ENCODE assay signal across 14 cellular contexts in the genomic region with DNA sequence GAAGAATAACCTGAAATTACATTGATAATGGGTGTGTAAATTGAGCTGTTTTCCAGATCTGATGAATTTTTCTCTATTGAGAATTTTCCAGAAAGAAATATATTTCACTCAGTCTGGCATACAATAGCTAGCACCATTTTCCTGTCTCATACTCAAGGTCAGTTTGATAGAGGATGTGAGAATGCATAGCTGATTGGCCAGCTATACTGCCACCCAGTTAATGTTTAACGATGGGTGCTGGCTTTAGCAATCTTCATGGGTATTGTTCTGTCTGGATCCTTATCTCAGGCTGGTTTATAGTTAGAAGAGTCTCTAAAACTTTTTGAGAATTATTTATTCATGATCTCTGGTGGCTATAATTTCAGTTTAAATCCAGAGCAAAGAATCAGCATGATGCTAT.
DNase-seq lines count a peak whose midpoint lies in the region; ATAC-seq and TF ChIP-seq lines count a peak whose summit lies in the region.
"Had no signal": no experiment of that assay in that cellular context is flagged by ENCODE, and none has a peak within 500 bp of the region (broad histone marks: within the 10 kb centered on the region; RNA-seq: fewer than 3 reads in every experiment).

No MANE protein-coding gene starts in this region.

- H3K27me3 Mint-ChIP-seq in glutamatergic neuron (ENCODE audit: unreplicated experiment), result peaks cover 2% of the 10 kb centered on the region

- H4K20me1 ChIP-seq in hepatocyte (ENCODE audit: insufficient read depth, poor library complexity, severe bottlenecking), result no peaks in the 10 kb centered on the region

- no peak overlapping the region for H3K4me2 ChIP-seq in hepatocyte

- ATAC-seq in GM18505 (IDR thresholded peaks at IDR 0.05; ENCODE audit: unreplicated experiment) (peak; percentile 90), HG03139 (IDR thresholded peaks at IDR 0.05; ENCODE audit: unreplicated experiment) (peak; percentile 60), GM19023 (IDR thresholded peaks at IDR 0.05; ENCODE audit: unreplicated experiment) (no peak)

- no peak overlapping the region for H3K27ac Mint-ChIP-seq in glutamatergic neuron (ENCODE audit: unreplicated experiment)

- H3K36me3 ChIP-seq in hepatocyte (replicated peaks; ENCODE audit: insufficient read depth, low read depth) (no peaks in the 10 kb centered on the region), WERI-Rb-1 (no peaks in the 10 kb centered on the region)
- H3K36me3 ChIP-seq: Peyer's patch, SJCRH30 had no signal

- no peaks in the 10 kb centered on the region for H3K9me2 ChIP-seq in hepatocyte (replicated peaks; ENCODE audit: insufficient read depth)

- H3K4me1 ChIP-seq in hepatocyte (ENCODE audit: insufficient read depth), result no peaks in the 10 kb centered on the region
- H3K4me1 ChIP-seq: Peyer's patch, SJCRH30 had no signal

- no peak overlapping the region for H3K4me3 Mint-ChIP-seq in glutamatergic neuron (ENCODE audit: unreplicated experiment)

- H3K9me3 Mint-ChIP-seq in glutamatergic neuron (ENCODE audit: unreplicated experiment), result peaks cover 3% of the 10 kb centered on the region

- 65% methylated on average over 1 of the region's 1 CpG for WGBS in hepatocyte (ENCODE audit: low lambda C conversion rate, missing lambda C conversion rate)

- H3K27ac ChIP-seq in hepatocyte, result no peak overlapping the region
- no peak overlapping the region for H3K27ac ChIP-seq in WERI-Rb-1
- H3K27ac ChIP-seq: Peyer's patch, SJCRH30 had no signal

- no peaks in the 10 kb centered on the region for H3K4me1 Mint-ChIP-seq in glutamatergic neuron (ENCODE audit: low read depth, unreplicated experiment)

- no peak for TF ChIP-seq POLR2A in GM18505 (IDR thresholded peaks at IDR 0.05; ENCODE audit: borderline replicate concordance, extremely low read depth, insufficient read depth, insufficient read length)

- no peaks in the 10 kb centered on the region for H3K27me3 ChIP-seq in hepatocyte
- H3K27me3 ChIP-seq in WERI-Rb-1 (ENCODE audit: insufficient read depth, low read depth, severe bottlenecking), result no peaks in the 10 kb centered on the region
- H3K27me3 ChIP-seq: Peyer's patch, SJCRH30 had no signal

- H3K79me2 ChIP-seq in hepatocyte, result no peaks in the 10 kb centered on the region

- H3K9me3 ChIP-seq in hepatocyte (ENCODE audit: low read depth), result no peaks in the 10 kb centered on the region
- H3K9me3 ChIP-seq in WERI-Rb-1 (ENCODE audit: severe bottlenecking), result no peaks in the 10 kb centered on the region
- H3K9me3 ChIP-seq: Peyer's patch, SJCRH30 had no signal

- H3K4me3 ChIP-seq in hepatocyte (no peak overlapping the region), WERI-Rb-1 (ENCODE audit: low read depth, low read length) (no peak overlapping the region)
- H3K4me3 ChIP-seq: Peyer's patch, SJCRH30 had no signal

- H2AFZ ChIP-seq in hepatocyte, result no peak overlapping the region

- TF ChIP-seq CTCF in hepatocyte (IDR thresholded peaks at IDR 0.05; ENCODE audit: poor library complexity), result no peak
- no peak for TF ChIP-seq CTCF in glutamatergic neuron (IDR thresholded peaks at IDR 0.05; ENCODE audit: partially characterized antibody, unreplicated experiment)
- no peak for TF ChIP-seq CTCF in WERI-Rb-1 (IDR thresholded peaks at IDR 0.05; ENCODE audit: low read depth, low read length)

- peak; percentile 15 for DNase-seq in hepatocyte (ENCODE audit: low spot score)
- peak; percentile 65 for DNase-seq in renal cortical epithelial cell (ENCODE audit: low read depth)
- no peak for DNase-seq in glutamatergic neuron
- no peak for DNase-seq in SKM-1 (lab: John Stamatoyannopoulos, UW; ENCODE audit: unreplicated experiment)
- no peak for DNase-seq in WERI-Rb-1
- DNase-seq: DMS153, NCI-H1417, NCI-H2029, NCI-H2171 treated with DMSO at 0.1 percent for 48 hours, Peyer's patch, SJCRH30 had no signal

- H3K36me3 Mint-ChIP-seq in glutamatergic neuron (ENCODE audit: unreplicated experiment), result no peaks in the 10 kb centered on the region

Comparison
In these comparisons a context has a peak if more than half of its experiments do, and no peak if none do; other contexts are left out.
1. DNase-seq: peak in hepatocyte (single experiment) and renal cortical epithelial cell (single experiment); none in glutamatergic neuron (single experiment), SKM-1 (single experiment) and WERI-Rb-1 (single experiment).